ENCODE assay signal across 29 cellular contexts in genomic region chr6:79396625-79397024, GRCh38.
"Had no signal": no experiment of that assay in that cellular context is flagged by ENCODE, and none has a peak within 500 bp of the region (broad histone marks: within the 10 kb centered on the region; RNA-seq: fewer than 3 reads in every experiment).

No MANE protein-coding gene starts in this region.

- H3K4me1 Mint-ChIP-seq: stimulated activated effector memory CD8-positive, alpha-beta T cell treated with anti-CD3 and anti-CD28 coated beads, Interleukin-12 subunit alpha, Interleukin-12 subunit beta, amount 100 ng/mL, for 72 hours; stimulated activated memory B cell treated with anti-CD40 and anti-IgM and Interleukin-4, amounts not matched to agents 10 μg/mL and 1 μg/mL and 100 μg/mL, for 72 hours; stimulated activated naive B cell treated with anti-CD40 and anti-IgM and Interleukin-4, amounts not matched to agents 10 μg/mL and 1 μg/mL and 100 μg/mL, for 72 hours; stimulated activated naive CD8-positive, alpha-beta T cell treated with anti-CD3 and anti-CD28 coated beads, Interleukin-15, amount 100 ng/mL, for 72 hours had no signal

- H3K36me3 Mint-ChIP-seq: stimulated activated effector memory CD8-positive, alpha-beta T cell treated with anti-CD3 and anti-CD28 coated beads, Interleukin-12 subunit alpha, Interleukin-12 subunit beta, amount 100 ng/mL, for 72 hours; stimulated activated memory B cell treated with anti-CD40 and anti-IgM and Interleukin-4, amounts not matched to agents 10 μg/mL and 1 μg/mL and 100 μg/mL, for 72 hours; stimulated activated naive B cell treated with anti-CD40 and anti-IgM and Interleukin-4, amounts not matched to agents 10 μg/mL and 1 μg/mL and 100 μg/mL, for 72 hours had no signal

- DNase-seq: stimulated activated CD4-positive, alpha-beta T cell treated with anti-CD3 and anti-CD28 coated beads, Interleukin-2, amount 100 ng/mL, for 48 hours; stimulated activated CD4-positive, alpha-beta T cell treated with anti-CD3 and anti-CD28 coated beads, Interleukin-4, amount 100 ng/mL, for 1 hour; stimulated activated CD4-positive, alpha-beta T cell treated with anti-CD3 and anti-CD28 coated beads, Interleukin-4, amount 100 ng/mL, for 24 hours; stimulated activated CD4-positive, alpha-beta T cell treated with anti-CD3 and anti-CD28 coated beads, Interleukin-4, amount 100 ng/mL, for 4 hours; stimulated activated CD8-positive, alpha-beta memory T cell treated with anti-CD3 and anti-CD28 coated beads, Interleukin-4, amount 100 ng/mL, for 48 hours; stimulated activated naive B cell treated with anti-CD40 and anti-IgM and Interleukin-4, amounts not matched to agents 10 μg/mL and 1 μg/mL and 100 μg/mL, for 72 hours; stimulated activated naive CD4-positive, alpha-beta T cell; stimulated activated naive CD4-positive, alpha-beta T cell treated with Interleukin-2 at 50 U/mL for 16 hours; stimulated activated naive CD8-positive, alpha-beta T cell treated with anti-CD3 and anti-CD28 coated beads, Interleukin-15, amount 100 ng/mL, for 72 hours; stimulated activated naive CD8-positive, alpha-beta T cell treated with anti-CD3 and anti-CD28 coated beads, Interleukin-15, Interleukin-2, amounts not matched to agents 100 U/mL and 50 U/mL, for 24 hours; stomach; substantia nigra; testis; thyroid gland; tibial artery; transverse colon; trophoblast cell; upper lobe of left lung; upper lobe of right lung; uterus had no signal

- H3K4me3 ChIP-seq: stomach, suprapubic skin, testis, thoracic aorta, thyroid gland, tibial artery, tibial nerve, transverse colon, upper lobe of left lung, upper lobe of right lung, uterus, vagina had no signal

- ATAC-seq: stimulated activated memory B cell treated with anti-CD40 and anti-IgM and Interleukin-4, amounts not matched to agents 10 μg/mL and 1 μg/mL and 100 μg/mL, for 72 hours; stimulated activated naive B cell treated with anti-CD40 and anti-IgM and Interleukin-4, amounts not matched to agents 10 μg/mL and 1 μg/mL and 100 μg/mL, for 72 hours; stimulated activated naive CD8-positive, alpha-beta T cell treated with anti-CD3 and anti-CD28 coated beads, Interleukin-15, amount 100 ng/mL, for 72 hours; stimulated activated naive CD8-positive, alpha-beta T cell treated with anti-CD3 and anti-CD28 coated beads, Interleukin-15, Interleukin-2, amounts not matched to agents 100 U/mL and 50 U/mL, for 24 hours; upper lobe of right lung had no signal

- H3K27ac ChIP-seq: stomach, suprapubic skin, testis, thoracic aorta, thyroid gland, tibial artery, tibial nerve, transverse colon, upper lobe of left lung, upper lobe of right lung, uterus, vagina had no signal

- H3K4me1 ChIP-seq: stomach, suprapubic skin, testis, thyroid gland, tibial artery, tibial nerve, transverse colon, upper lobe of left lung, upper lobe of right lung, uterus, vagina had no signal

- H3K9me3 ChIP-seq: stomach, suprapubic skin, testis, thoracic aorta, thyroid gland, tibial artery, upper lobe of left lung, upper lobe of right lung, uterus, vagina had no signal

- H3K27me3 ChIP-seq: stomach, suprapubic skin, testis, thyroid gland, tibial artery, tibial nerve, transverse colon, upper lobe of left lung, upper lobe of right lung, uterus, vagina had no signal

- H3K27ac Mint-ChIP-seq: stimulated activated effector memory CD8-positive, alpha-beta T cell treated with anti-CD3 and anti-CD28 coated beads, Interleukin-12 subunit alpha, Interleukin-12 subunit beta, amount 100 ng/mL, for 72 hours; stimulated activated memory B cell treated with anti-CD40 and anti-IgM and Interleukin-4, amounts not matched to agents 10 μg/mL and 1 μg/mL and 100 μg/mL, for 72 hours; stimulated activated naive B cell treated with anti-CD40 and anti-IgM and Interleukin-4, amounts not matched to agents 10 μg/mL and 1 μg/mL and 100 μg/mL, for 72 hours; stimulated activated naive CD8-positive, alpha-beta T cell treated with anti-CD3 and anti-CD28 coated beads, Interleukin-15, amount 100 ng/mL, for 72 hours; stimulated activated naive CD8-positive, alpha-beta T cell treated with anti-CD3 and anti-CD28 coated beads, Interleukin-15, Interleukin-2, amounts not matched to agents 100 ng/mL and 50 ng/mL, for 24 hours; type B pancreatic cell had no signal

- FAIRE-seq: urothelium cell line had no signal

- H3K36me3 ChIP-seq: stomach, suprapubic skin, thoracic aorta, thyroid gland, tibial artery, tibial nerve, transverse colon, upper lobe of left lung, upper lobe of right lung, uterus, vagina had no signal

- H3K4me3 Mint-ChIP-seq: stimulated activated effector memory CD8-positive, alpha-beta T cell treated with anti-CD3 and anti-CD28 coated beads, Interleukin-12 subunit alpha, Interleukin-12 subunit beta, amount 100 ng/mL, for 72 hours; stimulated activated memory B cell treated with anti-CD40 and anti-IgM and Interleukin-4, amounts not matched to agents 10 μg/mL and 1 μg/mL and 100 μg/mL, for 72 hours; stimulated activated naive B cell treated with anti-CD40 and anti-IgM and Interleukin-4, amounts not matched to agents 10 μg/mL and 1 μg/mL and 100 μg/mL, for 72 hours; stimulated activated naive CD8-positive, alpha-beta T cell treated with anti-CD3 and anti-CD28 coated beads, Interleukin-15, amount 100 ng/mL, for 72 hours; stimulated activated naive CD8-positive, alpha-beta T cell treated with anti-CD3 and anti-CD28 coated beads, Interleukin-15, Interleukin-2, amounts not matched to agents 100 ng/mL and 50 ng/mL, for 24 hours; type B pancreatic cell had no signal

- H3K27me3 Mint-ChIP-seq: stimulated activated memory B cell treated with anti-CD40 and anti-IgM and Interleukin-4, amounts not matched to agents 10 μg/mL and 1 μg/mL and 100 μg/mL, for 72 hours; stimulated activated naive CD8-positive, alpha-beta T cell treated with anti-CD3 and anti-CD28 coated beads, Interleukin-15, amount 100 ng/mL, for 72 hours; type B pancreatic cell had no signal
